Comparison of ENCODE assay signal across 11 cellular contexts in the genomic region with DNA sequence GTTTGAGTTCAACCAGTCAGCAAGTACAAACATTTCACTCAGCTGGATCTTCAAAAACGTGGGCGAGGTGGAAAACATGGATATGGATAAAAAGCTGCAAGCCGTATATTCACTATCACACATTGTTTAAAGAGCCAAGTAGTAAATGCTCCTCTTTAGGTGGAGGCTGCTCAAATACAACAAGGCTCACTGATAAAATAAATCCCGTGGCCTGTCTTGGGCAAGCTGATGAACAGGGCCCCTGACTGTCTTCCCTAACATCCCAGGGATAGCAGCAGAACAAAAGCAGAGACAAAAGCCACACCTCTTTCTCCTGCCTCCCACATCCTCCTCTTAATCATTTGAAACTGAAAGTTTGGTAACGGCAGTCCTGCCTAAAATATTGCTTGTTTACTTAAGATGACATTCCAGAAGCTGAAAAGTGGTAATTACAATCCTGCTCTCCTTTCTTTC.
DNase-seq lines count a peak whose midpoint lies in the region; ATAC-seq, FAIRE-seq and TF ChIP-seq lines count a peak whose summit lies in the region.
"Had no signal": no experiment of that assay in that cellular context is flagged by ENCODE, and none has a peak within 500 bp of the region (broad histone marks: within the 10 kb centered on the region; RNA-seq: fewer than 3 reads in every experiment).

No MANE protein-coding gene starts in this region.

- H3K4me1 ChIP-seq in astrocyte (ENCODE audit: insufficient read depth, low read length) (no peaks in the 10 kb centered on the region), right cardiac atrium (ENCODE audit: control insufficient read depth, insufficient read depth, low read length) (peaks cover 2% of the 10 kb centered on the region)

- no peak for FAIRE-seq in astrocyte (lab: Jason Lieb, UNC)

- DNase-seq in HEK293T (ENCODE audit: extremely low spot score), result peak; percentile 18
- no peak for DNase-seq in astrocyte (ENCODE audit: low read depth)
- no peak for DNase-seq in right cardiac atrium
- peak; percentile 15 for DNase-seq in smooth muscle cell of the brain vasculature (ENCODE audit: low read depth, low spot score)
- DNase-seq in NCI-H1694 (lab: John Stamatoyannopoulos, UW), result no peak
- no peak for DNase-seq in RWPE1 (ENCODE audit: low spot score)
- no peak for DNase-seq in activated CD8-positive, alpha-beta memory T cell treated with anti-CD3 and anti-CD28 coated beads, Interleukin-2, amount 10 ng/mL, durations not matched to agents 7 days and 5 days
- DNase-seq: islet precursor cell; NCI-H226; stimulated activated CD4-positive, alpha-beta T cell treated with anti-CD3 and anti-CD28 coated beads, Interleukin-2, amount 100 ng/mL, for 48 hours had no signal

- peak overlapping the region; percentile 28 for H3K4me2 ChIP-seq in astrocyte (ENCODE audit: low read length)

- H3K79me2 ChIP-seq in astrocyte (ENCODE audit: insufficient read depth, low read length), result no peaks in the 10 kb centered on the region

- no peak overlapping the region for H3K4me3 Mint-ChIP-seq in astrocyte (ENCODE audit: unreplicated experiment)
- no peak overlapping the region for H3K4me3 Mint-ChIP-seq in activated CD8-positive, alpha-beta memory T cell treated with anti-CD3 and anti-CD28 coated beads, Interleukin-2, amount 10 ng/mL, durations not matched to agents 7 days and 5 days

- H3K9me3 ChIP-seq in astrocyte (ENCODE audit: insufficient read depth, low read depth, low read length) (no peaks in the 10 kb centered on the region), right cardiac atrium (ENCODE audit: control insufficient read depth, low read length) (no peaks in the 10 kb centered on the region)

- WGBS in right cardiac atrium, result 42% methylated on average over 5 of the region's 5 CpGs

- intact Hi-C loops in right cardiac atrium (cut with DNase I), result loop anchor here in 1 of 4 donors (10.0 kb wide), 1 partner anchor 204 kb away; no protein-coding TSS in a partner anchor

- H3K27ac ChIP-seq in astrocyte (ENCODE audit: low read depth, low read length), result no peak overlapping the region
- H3K27ac ChIP-seq in right cardiac atrium (ENCODE audit: low read length), result no peak overlapping the region
- no peak overlapping the region for H3K27ac ChIP-seq in RWPE1

- H3K27ac Mint-ChIP-seq in astrocyte (ENCODE audit: unreplicated experiment), result no peak overlapping the region
- H3K27ac Mint-ChIP-seq in activated CD8-positive, alpha-beta memory T cell treated with anti-CD3 and anti-CD28 coated beads, Interleukin-2, amount 10 ng/mL, durations not matched to agents 7 days and 5 days, result no peak overlapping the region

- POLR2A ChIA-PET in HEK293T (lab: Yijun Ruan, JAX) (no interaction called here), RWPE1 (lab: Yijun Ruan, JAX; ENCODE audit: low non-redundant PET) (no interaction called here)

- CTCF ChIA-PET in HEK293T (lab: Yijun Ruan, JAX), result interaction anchor here (0.6 kb wide), 1 partner anchor 1359 kb away, joined by 3 read pairs; no protein-coding TSS in a partner anchor
- CTCF ChIA-PET in RWPE1 (lab: Yijun Ruan, JAX), result no interaction called here
- CTCF ChIA-PET in activated CD8-positive, alpha-beta memory T cell treated with anti-CD3 and anti-CD28 coated beads, Interleukin-2, amount 10 ng/mL, durations not matched to agents 7 days and 5 days (lab: Charles Lee), result no interaction called here

- H3K27me3 Mint-ChIP-seq in astrocyte (ENCODE audit: low read depth, unreplicated experiment), result peaks cover 3% of the 10 kb centered on the region
- H3K27me3 Mint-ChIP-seq in activated CD8-positive, alpha-beta memory T cell treated with anti-CD3 and anti-CD28 coated beads, Interleukin-2, amount 10 ng/mL, durations not matched to agents 7 days and 5 days, result no peaks in the 10 kb centered on the region

- no peaks in the 10 kb centered on the region for H3K36me3 ChIP-seq in astrocyte (ENCODE audit: insufficient read depth, low read length)

- no peak overlapping the region for H3K9ac ChIP-seq in astrocyte (ENCODE audit: low read length)

- H3K4me1 Mint-ChIP-seq in astrocyte (ENCODE audit: low read depth, unreplicated experiment), result peaks cover 9% of the 10 kb centered on the region
- no peaks in the 10 kb centered on the region for H3K4me1 Mint-ChIP-seq in activated CD8-positive, alpha-beta memory T cell treated with anti-CD3 and anti-CD28 coated beads, Interleukin-2, amount 10 ng/mL, durations not matched to agents 7 days and 5 days

- no peak for TF ChIP-seq CTCF in astrocyte (IDR thresholded peaks at IDR 0.05; ENCODE audit: insufficient read depth, low read depth, low read length)
- no peak for TF ChIP-seq CTCF in RWPE1 (conservative IDR thresholded peaks at IDR 0.05; ENCODE audit: low read depth)

- no peaks in the 10 kb centered on the region for H4K20me1 ChIP-seq in astrocyte (ENCODE audit: insufficient read depth, low read length)

- H3K27me3 ChIP-seq in astrocyte (ENCODE audit: insufficient read depth, low read length) (no peaks in the 10 kb centered on the region), right cardiac atrium (ENCODE audit: control insufficient read depth, insufficient read depth) (no peaks in the 10 kb centered on the region)

- H2AFZ ChIP-seq in astrocyte (ENCODE audit: low read depth, low read length), result peak overlapping the region; percentile 4

- H3K9me3 Mint-ChIP-seq in astrocyte (ENCODE audit: unreplicated experiment), result peaks cover 2% of the 10 kb centered on the region
- H3K9me3 Mint-ChIP-seq in activated CD8-positive, alpha-beta memory T cell treated with anti-CD3 and anti-CD28 coated beads, Interleukin-2, amount 10 ng/mL, durations not matched to agents 7 days and 5 days (ENCODE audit: low read depth), result no peaks in the 10 kb centered on the region

- H3K4me3 ChIP-seq in astrocyte (ENCODE audit: insufficient read depth, low read depth, low read length) (no peak overlapping the region), right cardiac atrium (ENCODE audit: low read length) (no peak overlapping the region)

- no peaks in the 10 kb centered on the region for H3K36me3 Mint-ChIP-seq in astrocyte (ENCODE audit: low read depth, unreplicated experiment)
- H3K36me3 Mint-ChIP-seq in activated CD8-positive, alpha-beta memory T cell treated with anti-CD3 and anti-CD28 coated beads, Interleukin-2, amount 10 ng/mL, durations not matched to agents 7 days and 5 days, result no peaks in the 10 kb centered on the region

- ATAC-seq in right cardiac atrium, result peak; percentile 39 to 70
- ATAC-seq in HG03378 (IDR thresholded peaks at IDR 0.05; ENCODE audit: unreplicated experiment), result no peak
- ATAC-seq in activated CD8-positive, alpha-beta memory T cell treated with anti-CD3 and anti-CD28 coated beads, Interleukin-2, amount 10 ng/mL, durations not matched to agents 7 days and 5 days, result no peak

TF ChIP-seq in HEK293T, 16 proteins besides CTCF, POLR2A, EP300 and RAD21:
- TF ChIP-seq, protein P1, sequence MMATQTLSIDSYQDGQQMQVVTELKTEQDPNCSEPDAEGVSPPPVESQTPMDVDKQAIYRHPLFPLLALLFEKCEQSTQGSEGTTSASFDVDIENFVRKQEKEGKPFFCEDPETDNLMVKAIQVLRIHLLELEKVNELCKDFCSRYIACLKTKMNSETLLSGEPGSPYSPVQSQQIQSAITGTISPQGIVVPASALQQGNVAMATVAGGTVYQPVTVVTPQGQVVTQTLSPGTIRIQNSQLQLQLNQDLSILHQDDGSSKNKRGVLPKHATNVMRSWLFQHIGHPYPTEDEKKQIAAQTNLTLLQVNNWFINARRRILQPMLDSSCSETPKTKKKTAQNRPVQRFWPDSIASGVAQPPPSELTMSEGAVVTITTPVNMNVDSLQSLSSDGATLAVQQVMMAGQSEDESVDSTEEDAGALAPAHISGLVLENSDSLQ (IDR thresholded peaks at IDR 0.05), result 0 out of 2 replicates have a peak, but pooled peaks have one; percentile 9
- TF ChIP-seq SP1 (IDR thresholded peaks at IDR 0.05), result no peak

Comparison
In these comparisons a context has a peak if more than half of its experiments do, and no peak if none do; other contexts are left out.
1. DNase-seq: peak in HEK293T (single experiment) and smooth muscle cell of the brain vasculature (single experiment); none in astrocyte (single experiment), right cardiac atrium (0 of 3), NCI-H1694 (single experiment), RWPE1 (single experiment) and activated CD8-positive, alpha-beta memory T cell treated with anti-CD3 and anti-CD28 coated beads, Interleukin-2, amount 10 ng/mL, durations not matched to agents 7 days and 5 days (single experiment).
2. ATAC-seq: peak in right cardiac atrium (2 of 2); none in HG03378 (single experiment) and activated CD8-positive, alpha-beta memory T cell treated with anti-CD3 and anti-CD28 coated beads, Interleukin-2, amount 10 ng/mL, durations not matched to agents 7 days and 5 days (single experiment).